11 cellular contexts compared by ENCODE assay signal in the genomic region with DNA sequence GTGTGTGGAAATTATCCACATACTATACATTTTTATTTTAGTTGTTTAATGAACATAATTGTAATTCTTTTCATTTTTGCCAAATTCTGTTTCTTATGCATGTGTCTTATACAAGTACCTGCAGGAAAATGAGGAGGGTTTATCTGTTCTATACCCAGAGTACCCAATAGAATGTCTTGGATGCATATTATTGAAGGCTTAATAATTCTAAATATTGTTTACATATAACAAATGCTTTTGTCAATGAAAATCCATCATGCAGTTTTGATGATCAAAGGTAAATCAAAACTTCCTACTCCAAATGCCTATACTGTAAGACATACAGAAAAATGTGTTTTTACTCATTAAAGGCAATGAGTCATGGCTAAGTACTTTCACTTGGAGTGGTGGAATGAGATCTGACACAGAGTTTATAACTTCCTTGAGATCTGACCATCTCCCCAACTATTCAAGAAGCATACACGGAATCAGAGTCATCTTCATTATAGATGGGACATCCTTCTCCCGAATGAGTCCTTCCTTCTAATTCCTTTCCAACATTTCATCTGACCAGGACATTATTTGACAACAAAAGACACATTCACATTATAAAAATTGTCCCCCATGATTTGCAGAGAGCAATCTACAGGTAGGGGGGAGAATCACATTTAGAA. TPM values are rescaled to one million over a fixed set of nuclear protein-coding genes. Genes with fewer than 3 reads are reported as not detected.
"Had no signal": no experiment of that assay in that cellular context is flagged by ENCODE, and none has a peak within 500 bp of the region (broad histone marks: within the 10 kb centered on the region; RNA-seq: fewer than 3 reads in every experiment).

No MANE protein-coding gene starts in this region.

RNA-seq across cellular contexts. Expression of a gene that starts 0.7 kb away (rescaled TPM):
- total RNA-seq: activated B cell treated with CpG ODN at 0.5 μM for 24 hours; activated CD4-positive, alpha-beta T cell treated with anti-CD3 and anti-CD28 coated beads, Interleukin-2, amount 10 ng/mL, durations not matched to agents 7 days and 5 days; activated naive CD4-positive, alpha-beta T cell treated with anti-CD3 and anti-CD28 coated beads for 36 hours; dermis microvascular lymphatic vessel endothelial cell; endodermal cell; fibroblast of lung; mucosa of gallbladder; natural killer cell; progenitor cell of endocrine pancreas; T-helper 17 cell had no signal
- polyA plus RNA-seq: adipose tissue, fibroblast of lung had no signal

RNA-seq across cellular contexts. Expression of a gene that starts 2.5 kb away (rescaled TPM):
- total RNA-seq: activated B cell treated with CpG ODN at 0.5 μM for 24 hours; activated CD4-positive, alpha-beta T cell treated with anti-CD3 and anti-CD28 coated beads, Interleukin-2, amount 10 ng/mL, durations not matched to agents 7 days and 5 days; activated naive CD4-positive, alpha-beta T cell treated with anti-CD3 and anti-CD28 coated beads for 36 hours; dermis microvascular lymphatic vessel endothelial cell; endodermal cell; fibroblast of lung; mucosa of gallbladder; natural killer cell; progenitor cell of endocrine pancreas; T-helper 17 cell had no signal
- polyA plus RNA-seq: adipose tissue, fibroblast of lung had no signal

RNA-seq across cellular contexts. Expression of a gene that starts 6.6 kb away (rescaled TPM):
- total RNA-seq: activated B cell treated with CpG ODN at 0.5 μM for 24 hours; activated CD4-positive, alpha-beta T cell treated with anti-CD3 and anti-CD28 coated beads, Interleukin-2, amount 10 ng/mL, durations not matched to agents 7 days and 5 days; activated naive CD4-positive, alpha-beta T cell treated with anti-CD3 and anti-CD28 coated beads for 36 hours; dermis microvascular lymphatic vessel endothelial cell; endodermal cell; fibroblast of lung; mucosa of gallbladder; natural killer cell; progenitor cell of endocrine pancreas; T-helper 17 cell had no signal
- polyA plus RNA-seq: adipose tissue, fibroblast of lung had no signal

RNA-seq across cellular contexts. Expression of a gene that starts 13.7 kb away (rescaled TPM):
- total RNA-seq: activated B cell treated with CpG ODN at 0.5 μM for 24 hours; activated CD4-positive, alpha-beta T cell treated with anti-CD3 and anti-CD28 coated beads, Interleukin-2, amount 10 ng/mL, durations not matched to agents 7 days and 5 days; activated naive CD4-positive, alpha-beta T cell treated with anti-CD3 and anti-CD28 coated beads for 36 hours; dermis microvascular lymphatic vessel endothelial cell; endodermal cell; fibroblast of lung; mucosa of gallbladder; natural killer cell; progenitor cell of endocrine pancreas; T-helper 17 cell had no signal
- polyA plus RNA-seq: adipose tissue, fibroblast of lung had no signal

RNA-seq across cellular contexts. Expression of a gene that starts 19.5 kb away (rescaled TPM):
- total RNA-seq: activated B cell treated with CpG ODN at 0.5 μM for 24 hours; activated CD4-positive, alpha-beta T cell treated with anti-CD3 and anti-CD28 coated beads, Interleukin-2, amount 10 ng/mL, durations not matched to agents 7 days and 5 days; activated naive CD4-positive, alpha-beta T cell treated with anti-CD3 and anti-CD28 coated beads for 36 hours; dermis microvascular lymphatic vessel endothelial cell; endodermal cell; fibroblast of lung; mucosa of gallbladder; natural killer cell; progenitor cell of endocrine pancreas; T-helper 17 cell had no signal
- polyA plus RNA-seq: adipose tissue, fibroblast of lung had no signal
